ENCODE assay signal across 1 cellular context in the genomic region with DNA sequence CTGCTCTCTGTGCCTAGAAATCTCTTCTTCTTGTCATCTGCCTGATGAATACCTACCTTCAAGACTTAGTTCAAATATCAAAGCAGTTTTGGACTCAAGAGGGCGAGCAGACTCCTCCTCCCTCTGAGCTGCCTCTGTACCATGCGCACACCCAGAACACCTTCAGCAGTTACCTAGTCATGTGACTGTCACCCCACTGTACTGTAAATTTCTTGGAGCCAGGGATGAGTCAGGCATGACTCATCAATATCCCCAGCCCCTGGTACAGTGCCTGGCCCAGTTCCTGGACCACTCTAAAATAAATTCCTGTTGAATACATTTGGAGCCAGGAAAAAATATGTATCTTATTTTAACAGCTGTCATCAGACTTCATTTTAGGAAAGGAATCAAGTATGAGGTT.
TF ChIP-seq lines count a peak whose summit lies in the region.

No MANE protein-coding gene starts in this region.

TF ChIP-seq in HCT116, 20 proteins besides CTCF, POLR2A, EP300 and RAD21 (continued from another document):
- TF ChIP-seq, protein P1, sequence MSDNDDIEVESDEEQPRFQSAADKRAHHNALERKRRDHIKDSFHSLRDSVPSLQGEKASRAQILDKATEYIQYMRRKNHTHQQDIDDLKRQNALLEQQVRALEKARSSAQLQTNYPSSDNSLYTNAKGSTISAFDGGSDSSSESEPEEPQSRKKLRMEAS (IDR thresholded peaks at IDR 0.05): peak; percentile 54
